14 cellular contexts compared by ENCODE assay signal in the genomic region with DNA sequence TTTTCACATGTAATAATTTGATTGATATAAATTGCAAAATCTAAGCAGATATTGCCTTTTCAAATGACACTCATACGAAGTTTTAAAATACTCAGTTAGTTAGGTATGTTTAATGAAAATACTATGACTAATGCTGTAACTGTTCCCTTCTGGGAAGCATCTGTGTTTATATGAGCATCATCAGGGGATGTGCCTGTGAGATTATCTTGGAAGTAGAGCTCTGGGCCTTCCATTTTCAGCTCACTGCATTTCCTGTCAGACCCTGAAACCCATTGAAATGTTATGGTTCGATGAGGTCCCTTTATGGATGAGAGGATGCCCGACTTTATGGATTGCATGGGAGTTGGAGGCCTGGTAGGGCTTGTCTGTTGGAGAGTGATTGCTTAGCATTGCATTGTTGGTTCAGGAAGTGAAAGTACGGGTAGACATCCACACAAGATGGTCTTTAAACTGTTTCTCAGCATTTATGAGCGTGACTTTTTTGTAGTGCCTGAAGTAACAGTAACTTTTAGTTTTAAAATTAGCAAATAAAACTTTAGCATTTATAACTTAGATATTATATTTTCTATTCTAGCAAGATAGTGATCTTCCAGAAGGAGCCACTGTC. TPM values are rescaled to one million over a fixed set of nuclear protein-coding genes. Genes with fewer than 3 reads are reported as not detected.
A peak's percentile ranks its signal among the peaks of the same experiment; 100 is the strongest.
DNase-seq lines count a peak whose midpoint lies in the region; TF ChIP-seq lines count a peak whose summit lies in the region.
"Had no signal": no experiment of that assay in that cellular context is flagged by ENCODE, and none has a peak within 500 bp of the region (broad histone marks: within the 10 kb centered on the region; RNA-seq: fewer than 3 reads in every experiment).

No MANE protein-coding gene starts in this region.

- H4K91ac ChIP-seq in mesenchymal stem cell (ENCODE audit: low read length) = no peak overlapping the region

- H3K14ac ChIP-seq in mesenchymal stem cell (ENCODE audit: low read length in 2 of 2) = peak overlapping the region in 1 of 2 experiments; percentile 41

- H3K27ac ChIP-seq in MM.1S (ENCODE audit: low read length) (no peak overlapping the region), mesenchymal stem cell (ENCODE audit: low read length, poor library complexity, severe bottlenecking) (peak overlapping the region; percentile 98), right atrium auricular region (no peak overlapping the region), Peyer's patch (no peak overlapping the region), left ventricle myocardium inferior (replicated peaks) (no peak overlapping the region)
- H3K27ac ChIP-seq: esophagus squamous epithelium, SK-N-MC, spleen had no signal

- H2BK12ac ChIP-seq in mesenchymal stem cell (ENCODE audit: low read length in 2 of 2) = no peak overlapping the region

- H4K8ac ChIP-seq in mesenchymal stem cell (ENCODE audit: low read length) = peak overlapping the region; percentile 27

- H3K18ac ChIP-seq in mesenchymal stem cell (ENCODE audit: low read depth in 1 of 2, low read length in 2 of 2) = peak overlapping the region in 1 of 2 experiments; percentile 80

- H3K9me3 Mint-ChIP-seq in dendritic cell treated with granulocyte-macrophage colony-stimulating factor and Interleukin-4, amounts not matched to agents 40 ng/mL and 50 ng/mL, for 4 days = no peaks in the 10 kb centered on the region

- H3K4ac ChIP-seq in mesenchymal stem cell (ENCODE audit: low read depth in 1 of 2, low read length in 2 of 2) = peak overlapping the region in 1 of 2 experiments; percentile 58

- no peaks in the 10 kb centered on the region for H3K79me2 ChIP-seq in MM.1S (ENCODE audit: low read length)

- H3K4me2 ChIP-seq in MM.1S (ENCODE audit: low read depth, low read length) = 0 out of 2 replicates have a peak overlapping the region, but pooled peaks have one; percentile 5
- no peak overlapping the region for H3K4me2 ChIP-seq in mesenchymal stem cell (ENCODE audit: low read length, poor library complexity, severe bottlenecking)

- no peak overlapping the region for H3K4me3 ChIP-seq in BJ (ENCODE audit: low read depth, low read length)
- H3K4me3 ChIP-seq in MM.1S (ENCODE audit: low read length) = no peak overlapping the region
- H3K4me3 ChIP-seq in mesenchymal stem cell (ENCODE audit: insufficient read depth in 1 of 2, low read depth in 1 of 2, low read length in 2 of 2) = peak overlapping the region in 1 of 2 experiments; percentile 4
- H3K4me3 ChIP-seq in right atrium auricular region = no peak overlapping the region
- H3K4me3 ChIP-seq in Peyer's patch = no peak overlapping the region
- no peak overlapping the region for H3K4me3 ChIP-seq in left ventricle myocardium inferior
- H3K4me3 ChIP-seq: esophagus squamous epithelium, SK-N-MC, spleen had no signal

- H3K27me3 ChIP-seq in BJ (ENCODE audit: control insufficient read depth, insufficient read depth, low read length) = no peaks in the 10 kb centered on the region
- H3K27me3 ChIP-seq in MM.1S (replicated peaks; ENCODE audit: insufficient read depth, low read length) = no peaks in the 10 kb centered on the region
- H3K27me3 ChIP-seq in mesenchymal stem cell (ENCODE audit: control insufficient read depth in 1 of 2, insufficient read depth in 1 of 2, low read length in 2 of 2) = no peaks in the 10 kb centered on the region
- no peaks in the 10 kb centered on the region for H3K27me3 ChIP-seq in right atrium auricular region
- H3K27me3 ChIP-seq in Peyer's patch = no peaks in the 10 kb centered on the region
- H3K27me3 ChIP-seq in left ventricle myocardium inferior (ENCODE audit: low read depth) = no peaks in the 10 kb centered on the region
- H3K27me3 ChIP-seq: esophagus squamous epithelium, spleen had no signal

- intact Hi-C loops in dendritic cell treated with granulocyte-macrophage colony-stimulating factor and Interleukin-4, amounts not matched to agents 40 ng/mL and 50 ng/mL, for 4 days (cut with micrococcal nuclease) = no loop called here
- intact Hi-C loops in left ventricle myocardium inferior (cut with micrococcal nuclease) = no loop called here

- peaks cover 33% of the 10 kb centered on the region for H3K4me1 Mint-ChIP-seq in dendritic cell treated with granulocyte-macrophage colony-stimulating factor and Interleukin-4, amounts not matched to agents 40 ng/mL and 50 ng/mL, for 4 days (ENCODE audit: low read depth)

- H3K4me1 ChIP-seq in MM.1S (ENCODE audit: low read length) (peaks cover 3% of the 10 kb centered on the region; the same call in 1 of the 2 replicates), mesenchymal stem cell (ENCODE audit: control insufficient read depth, insufficient read depth, low read depth, low read length) (peaks cover 6% of the 10 kb centered on the region), right atrium auricular region (no peaks in the 10 kb centered on the region), Peyer's patch (no peaks in the 10 kb centered on the region), left ventricle myocardium inferior (no peaks in the 10 kb centered on the region)

- TF ChIP-seq POLR2A in Peyer's patch (IDR thresholded peaks at IDR 0.05) = no peak

- no peak overlapping the region for H2BK15ac ChIP-seq in mesenchymal stem cell (ENCODE audit: low read depth, poor library complexity, severe bottlenecking)

- no peaks in the 10 kb centered on the region for H4K20me1 ChIP-seq in MM.1S (ENCODE audit: insufficient read depth, low read length)

- H3K79me1 ChIP-seq in mesenchymal stem cell (replicated peaks; ENCODE audit: low read length, poor library complexity, severe bottlenecking) = peaks cover 5% of the 10 kb centered on the region

- peak overlapping the region; percentile 84 for H3K27ac Mint-ChIP-seq in dendritic cell treated with granulocyte-macrophage colony-stimulating factor and Interleukin-4, amounts not matched to agents 40 ng/mL and 50 ng/mL, for 4 days

- POLR2A ChIA-PET in BJ (lab: Charles Lee) = no interaction called here

- no peak overlapping the region for H3K23ac ChIP-seq in mesenchymal stem cell (ENCODE audit: low read length in 2 of 2)

- H3K9me3 ChIP-seq in MM.1S (replicated peaks; ENCODE audit: insufficient read depth, low read length) (no peaks in the 10 kb centered on the region), mesenchymal stem cell (ENCODE audit: control insufficient read depth, low read length) (no peaks in the 10 kb centered on the region), right atrium auricular region (no peaks in the 10 kb centered on the region), Peyer's patch (no peaks in the 10 kb centered on the region), left ventricle myocardium inferior (replicated peaks) (no peaks in the 10 kb centered on the region)
- H3K9me3 ChIP-seq: esophagus squamous epithelium, spleen had no signal

- H3K36me3 ChIP-seq in BJ (ENCODE audit: control insufficient read depth, insufficient read depth, low read length) (peaks cover 17% of the 10 kb centered on the region), MM.1S (replicated peaks; ENCODE audit: insufficient read depth, low read length) (peaks cover 16% of the 10 kb centered on the region; the same call in 1 of the 2 replicates), mesenchymal stem cell (ENCODE audit: control insufficient read depth in 1 of 2, insufficient read depth in 2 of 2, low read depth in 1 of 2, low read length in 2 of 2) (peaks cover 8 to 75% of the 10 kb centered on the region in 2 experiments), right atrium auricular region (peaks cover 59% of the 10 kb centered on the region), Peyer's patch (peaks cover 0 to 77% (median 0%) of the 10 kb centered on the region in 3 donors), left ventricle myocardium inferior (peaks cover 96% of the 10 kb centered on the region)

- no peaks in the 10 kb centered on the region for H3K9me2 ChIP-seq in MM.1S (replicated peaks; ENCODE audit: insufficient read depth, low read length)

- no peak for TF ChIP-seq CTCF in BJ (IDR thresholded peaks at IDR 0.05; ENCODE audit: insufficient read depth, low read depth, low read length)
- TF ChIP-seq CTCF in MM.1S (IDR thresholded peaks at IDR 0.05; ENCODE audit: low read length) = no peak
- TF ChIP-seq CTCF in right atrium auricular region (IDR thresholded peaks at IDR 0.05) = no peak
- no peak for TF ChIP-seq CTCF in Peyer's patch (IDR thresholded peaks at IDR 0.05)
- TF ChIP-seq CTCF in left ventricle myocardium inferior (IDR thresholded peaks at IDR 0.05; ENCODE audit: borderline replicate concordance) = no peak

- no peak overlapping the region for H2BK120ac ChIP-seq in mesenchymal stem cell (ENCODE audit: low read depth, low read length)

- no peaks in the 10 kb centered on the region for H3F3A ChIP-seq in MM.1S (ENCODE audit: insufficient read depth, low read length)

- WGBS in mesenchymal stem cell = 28% methylated on average over 2 of the region's 5 CpGs

- H3K9ac ChIP-seq in MM.1S (ENCODE audit: low read length) = no peak overlapping the region
- H3K9ac ChIP-seq in mesenchymal stem cell (ENCODE audit: low read length) = peak overlapping the region; percentile 63

- no peaks in the 10 kb centered on the region for H3K27me3 Mint-ChIP-seq in dendritic cell treated with granulocyte-macrophage colony-stimulating factor and Interleukin-4, amounts not matched to agents 40 ng/mL and 50 ng/mL, for 4 days

- DNase-seq in BJ (ENCODE audit: low read depth) (peak; percentile 74), MM.1S (no peak), mesenchymal stem cell (peak; percentile 83), right atrium auricular region (ENCODE audit: low spot score) (no peak), HuH-7 (ENCODE audit: low spot score) (no peak), Peyer's patch (no peak), left ventricle myocardium inferior (no peak)
- DNase-seq: amygdala, DMS79, esophagus squamous epithelium, NCI-H510A, spleen had no signal

- CTCF ChIA-PET in BJ (lab: Yijun Ruan, JAX) = interaction anchor here (0.6 to 0.7 kb wide), 2 partner anchors 30 to 91 kb away, joined by 3 read pairs; no protein-coding TSS in a partner anchor

- no peak overlapping the region for H3K4me3 Mint-ChIP-seq in dendritic cell treated with granulocyte-macrophage colony-stimulating factor and Interleukin-4, amounts not matched to agents 40 ng/mL and 50 ng/mL, for 4 days

- peaks cover 86% of the 10 kb centered on the region for H3K36me3 Mint-ChIP-seq in dendritic cell treated with granulocyte-macrophage colony-stimulating factor and Interleukin-4, amounts not matched to agents 40 ng/mL and 50 ng/mL, for 4 days (ENCODE audit: low read depth)

- no peak overlapping the region for H2AFZ ChIP-seq in MM.1S (ENCODE audit: low read length)
- no peak overlapping the region for H2AFZ ChIP-seq in mesenchymal stem cell (ENCODE audit: low read depth, low read length)

- H2AK5ac ChIP-seq in mesenchymal stem cell (ENCODE audit: low read length, severe bottlenecking) = peak overlapping the region; percentile 70

- peak overlapping the region; percentile 84 for H2BK5ac ChIP-seq in mesenchymal stem cell (ENCODE audit: low read depth, low read length, poor library complexity, severe bottlenecking)

RNA-seq across cellular contexts. Expression of gene ELP2, which starts 28.7 kb away (rescaled TPM):
- polyA plus RNA-seq in BJ (2011; rRNA removed) = 83.1 and 125 TPM in 2 replicates
- 89.3 and 130 TPM in 2 replicates for polyA minus RNA-seq in BJ (2011; rRNA and poly(A)+ RNA removed)
- 69.9 TPM for polyA plus RNA-seq in mesenchymal stem cell (2013, experiment 1 of 2)
- 67.5 TPM for polyA plus RNA-seq in mesenchymal stem cell (2013, experiment 2 of 2)
- total RNA-seq in right atrium auricular region (10 to 100 TPM; 21.7 to 31.4 TPM), Peyer's patch (10 to 100 TPM; 41.2 to 74.6 (median 55.7) TPM), left ventricle myocardium inferior (49.7 TPM)

RNA-seq across cellular contexts. Expression of gene MOCOS, which starts 28.9 kb away (rescaled TPM):
- polyA plus RNA-seq in BJ (2011; rRNA removed) = 12.5 and 12.6 TPM in 2 replicates
- 19.8 and 28.9 TPM in 2 replicates for polyA minus RNA-seq in BJ (2011; rRNA and poly(A)+ RNA removed)
- polyA plus RNA-seq in mesenchymal stem cell (2013, experiment 1 of 2) = 0.70 TPM
- polyA plus RNA-seq in mesenchymal stem cell (2013, experiment 2 of 2) = 0.68 TPM
- total RNA-seq in right atrium auricular region (under 1 TPM; 0.11 to 0.51 TPM), Peyer's patch (10 to 100 TPM in 3 of 4 donors, 1 to 10 TPM in 1; 5.0 to 34.0 (median 25.4) TPM), left ventricle myocardium inferior (0.33 TPM)

RNA-seq across cellular contexts. Expression of gene SLC39A6, which starts 29.2 kb away (rescaled TPM):
- polyA plus RNA-seq in BJ (2011; rRNA removed) = 99.2 and 116 TPM in 2 replicates
- polyA minus RNA-seq in BJ (2011; rRNA and poly(A)+ RNA removed) = 49.6 and 71.9 TPM in 2 replicates
- polyA plus RNA-seq in mesenchymal stem cell (2013, experiment 1 of 2) = 155 TPM
- 158 TPM for polyA plus RNA-seq in mesenchymal stem cell (2013, experiment 2 of 2)
- total RNA-seq in right atrium auricular region (10 to 100 TPM; 15.9 to 20.0 TPM), Peyer's patch (10 to 100 TPM in 1 of 4 donors, 1 to 10 TPM in 3; 7.4 to 13.0 (median 8.2) TPM), left ventricle myocardium inferior (11.9 TPM)

Comparison
In these comparisons a context has a peak if more than half of its experiments do, and no peak if none do; other contexts are left out.
1. DNase-seq: peak in BJ (single experiment) and mesenchymal stem cell (single experiment); none in MM.1S (single experiment), right atrium auricular region (single experiment), HuH-7 (single experiment), Peyer's patch (0 of 3) and left ventricle myocardium inferior (single experiment).